Comparison of ENCODE assay signal across 1 cellular context in the genomic region with DNA sequence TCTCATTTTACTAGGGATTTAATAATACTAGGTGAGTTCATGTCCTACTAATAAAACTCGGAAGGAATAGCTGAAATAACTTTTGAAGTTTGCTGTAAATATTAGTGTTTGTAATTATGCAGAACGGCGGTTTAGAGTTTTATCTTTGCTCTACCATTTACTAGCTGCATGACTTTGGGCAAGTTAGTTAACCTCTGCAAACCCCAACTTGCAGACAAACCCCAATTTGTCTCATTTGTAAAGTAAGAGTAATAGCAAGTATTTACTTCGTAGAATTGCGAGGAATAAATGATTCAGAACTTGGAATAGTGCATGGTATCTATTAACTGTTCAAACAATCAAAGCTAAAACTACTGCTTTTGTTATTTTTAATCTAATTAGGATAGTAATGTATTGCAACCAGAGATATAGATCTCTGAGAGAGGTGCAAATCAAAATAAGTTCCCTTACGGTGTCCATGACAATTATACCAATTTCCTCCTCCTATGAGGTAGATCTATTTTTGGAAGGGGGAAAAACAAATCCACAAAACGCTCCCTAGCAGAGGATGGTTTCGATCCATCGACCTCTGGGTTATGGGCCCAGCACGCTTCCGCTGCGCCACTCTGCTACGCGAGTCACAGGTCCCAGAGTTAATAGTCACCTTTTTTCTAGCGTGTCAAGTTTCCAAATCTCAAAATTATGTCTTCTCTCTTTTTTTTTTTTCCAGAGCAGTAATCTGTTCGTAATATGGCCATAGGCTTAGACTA.
TF ChIP-seq lines count a peak whose summit lies in the region.

No MANE protein-coding gene starts in this region.

TF ChIP-seq in HepG2, 621 proteins besides CTCF, POLR2A, EP300 and RAD21 (continued from another document and continues in another):
- TF ChIP-seq, protein P1, sequence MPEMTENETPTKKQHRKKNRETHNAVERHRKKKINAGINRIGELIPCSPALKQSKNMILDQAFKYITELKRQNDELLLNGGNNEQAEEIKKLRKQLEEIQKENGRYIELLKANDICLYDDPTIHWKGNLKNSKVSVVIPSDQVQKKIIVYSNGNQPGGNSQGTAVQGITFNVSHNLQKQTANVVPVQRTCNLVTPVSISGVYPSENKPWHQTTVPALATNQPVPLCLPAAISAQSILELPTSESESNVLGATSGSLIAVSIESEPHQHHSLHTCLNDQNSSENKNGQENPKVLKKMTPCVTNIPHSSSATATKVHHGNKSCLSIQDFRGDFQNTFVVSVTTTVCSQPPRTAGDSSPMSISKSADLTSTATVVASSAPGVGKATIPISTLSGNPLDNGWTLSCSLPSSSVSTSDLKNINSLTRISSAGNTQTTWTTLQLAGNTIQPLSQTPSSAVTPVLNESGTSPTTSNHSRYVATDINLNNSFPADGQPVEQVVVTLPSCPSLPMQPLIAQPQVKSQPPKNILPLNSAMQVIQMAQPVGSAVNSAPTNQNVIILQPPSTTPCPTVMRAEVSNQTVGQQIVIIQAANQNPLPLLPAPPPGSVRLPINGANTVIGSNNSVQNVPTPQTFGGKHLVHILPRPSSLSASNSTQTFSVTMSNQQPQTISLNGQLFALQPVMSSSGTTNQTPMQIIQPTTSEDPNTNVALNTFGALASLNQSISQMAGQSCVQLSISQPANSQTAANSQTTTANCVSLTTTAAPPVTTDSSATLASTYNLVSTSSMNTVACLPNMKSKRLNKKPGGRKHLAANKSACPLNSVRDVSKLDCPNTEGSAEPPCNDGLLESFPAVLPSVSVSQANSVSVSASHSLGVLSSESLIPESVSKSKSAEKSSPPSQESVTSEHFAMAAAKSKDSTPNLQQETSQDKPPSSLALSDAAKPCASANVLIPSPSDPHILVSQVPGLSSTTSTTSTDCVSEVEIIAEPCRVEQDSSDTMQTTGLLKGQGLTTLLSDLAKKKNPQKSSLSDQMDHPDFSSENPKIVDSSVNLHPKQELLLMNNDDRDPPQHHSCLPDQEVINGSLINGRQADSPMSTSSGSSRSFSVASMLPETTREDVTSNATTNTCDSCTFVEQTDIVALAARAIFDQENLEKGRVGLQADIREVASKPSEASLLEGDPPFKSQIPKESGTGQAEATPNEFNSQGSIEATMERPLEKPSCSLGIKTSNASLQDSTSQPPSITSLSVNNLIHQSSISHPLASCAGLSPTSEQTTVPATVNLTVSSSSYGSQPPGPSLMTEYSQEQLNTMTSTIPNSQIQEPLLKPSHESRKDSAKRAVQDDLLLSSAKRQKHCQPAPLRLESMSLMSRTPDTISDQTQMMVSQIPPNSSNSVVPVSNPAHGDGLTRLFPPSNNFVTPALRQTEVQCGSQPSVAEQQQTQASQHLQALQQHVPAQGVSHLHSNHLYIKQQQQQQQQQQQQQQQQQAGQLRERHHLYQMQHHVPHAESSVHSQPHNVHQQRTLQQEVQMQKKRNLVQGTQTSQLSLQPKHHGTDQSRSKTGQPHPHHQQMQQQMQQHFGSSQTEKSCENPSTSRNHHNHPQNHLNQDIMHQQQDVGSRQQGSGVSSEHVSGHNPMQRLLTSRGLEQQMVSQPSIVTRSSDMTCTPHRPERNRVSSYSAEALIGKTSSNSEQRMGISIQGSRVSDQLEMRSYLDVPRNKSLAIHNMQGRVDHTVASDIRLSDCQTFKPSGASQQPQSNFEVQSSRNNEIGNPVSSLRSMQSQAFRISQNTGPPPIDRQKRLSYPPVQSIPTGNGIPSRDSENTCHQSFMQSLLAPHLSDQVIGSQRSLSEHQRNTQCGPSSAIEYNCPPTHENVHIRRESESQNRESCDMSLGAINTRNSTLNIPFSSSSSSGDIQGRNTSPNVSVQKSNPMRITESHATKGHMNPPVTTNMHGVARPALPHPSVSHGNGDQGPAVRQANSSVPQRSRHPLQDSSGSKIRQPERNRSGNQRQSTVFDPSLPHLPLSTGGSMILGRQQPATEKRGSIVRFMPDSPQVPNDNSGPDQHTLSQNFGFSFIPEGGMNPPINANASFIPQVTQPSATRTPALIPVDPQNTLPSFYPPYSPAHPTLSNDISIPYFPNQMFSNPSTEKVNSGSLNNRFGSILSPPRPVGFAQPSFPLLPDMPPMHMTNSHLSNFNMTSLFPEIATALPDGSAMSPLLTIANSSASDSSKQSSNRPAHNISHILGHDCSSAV (CRISPR knock-in tag; IDR thresholded peaks at IDR 0.05; ENCODE audit: borderline replicate concordance), result no peak
- TF ChIP-seq AHR (CRISPR knock-in tag; IDR thresholded peaks at IDR 0.05), result peak; percentile 86; the same call in 1 of the 2 replicates
- TF ChIP-seq U2AF1 (optimal IDR thresholded peaks at IDR 0.05; ENCODE audit: low read depth, low read length), result no peak
- 0 out of 2 replicates have a peak, but pooled peaks have one; percentile 19 for TF ChIP-seq ZNF7 (CRISPR knock-in tag; IDR thresholded peaks at IDR 0.05)
- peak; percentile 35; the same call in 1 of the 2 replicates for TF ChIP-seq NR2F6 (IDR thresholded peaks at IDR 0.05)
- peak; percentile 56; the same call in 1 of the 2 replicates for TF ChIP-seq NR2F6 (CRISPR knock-in tag; IDR thresholded peaks at IDR 0.05)
- no peak for TF ChIP-seq TRIM22 (IDR thresholded peaks at IDR 0.05)
- TF ChIP-seq MXI1 (IDR thresholded peaks at IDR 0.05; ENCODE audit: borderline replicate concordance, low read depth, low read length), result peak; percentile 43; the same call in 1 of the 3 replicates
- no peak for TF ChIP-seq BHLHE40 (IDR thresholded peaks at IDR 0.05; ENCODE audit: low read length)
- peak; percentile 75 for TF ChIP-seq MED1 (CRISPR knock-in tag; IDR thresholded peaks at IDR 0.05)
- TF ChIP-seq, protein P2, sequence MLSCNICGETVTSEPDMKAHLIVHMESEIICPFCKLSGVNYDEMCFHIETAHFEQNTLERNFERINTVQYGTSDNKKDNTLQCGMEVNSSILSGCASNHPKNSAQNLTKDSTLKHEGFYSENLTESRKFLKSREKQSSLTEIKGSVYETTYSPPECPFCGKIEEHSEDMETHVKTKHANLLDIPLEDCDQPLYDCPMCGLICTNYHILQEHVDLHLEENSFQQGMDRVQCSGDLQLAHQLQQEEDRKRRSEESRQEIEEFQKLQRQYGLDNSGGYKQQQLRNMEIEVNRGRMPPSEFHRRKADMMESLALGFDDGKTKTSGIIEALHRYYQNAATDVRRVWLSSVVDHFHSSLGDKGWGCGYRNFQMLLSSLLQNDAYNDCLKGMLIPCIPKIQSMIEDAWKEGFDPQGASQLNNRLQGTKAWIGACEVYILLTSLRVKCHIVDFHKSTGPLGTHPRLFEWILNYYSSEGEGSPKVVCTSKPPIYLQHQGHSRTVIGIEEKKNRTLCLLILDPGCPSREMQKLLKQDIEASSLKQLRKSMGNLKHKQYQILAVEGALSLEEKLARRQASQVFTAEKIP (CRISPR knock-in tag; IDR thresholded peaks at IDR 0.05; ENCODE audit: borderline replicate concordance), result no peak
- no peak for TF ChIP-seq JUN (CRISPR knock-in tag; IDR thresholded peaks at IDR 0.05)
- no peak for TF ChIP-seq ZNF430 (CRISPR knock-in tag; IDR thresholded peaks at IDR 0.05)
- TF ChIP-seq HCFC1 (IDR thresholded peaks at IDR 0.05; ENCODE audit: low read depth, low read length), result no peak
- no peak for TF ChIP-seq MBD4 (IDR thresholded peaks at IDR 0.05; ENCODE audit: borderline replicate concordance, low read length)
- TF ChIP-seq SIX4 (CRISPR knock-in tag; IDR thresholded peaks at IDR 0.05), result peak; percentile 82
- TF ChIP-seq RFXAP (CRISPR knock-in tag; IDR thresholded peaks at IDR 0.05; ENCODE audit: borderline replicate concordance), result peak; percentile 68; the same call in 1 of the 2 replicates
- no peak for TF ChIP-seq ZNF883 (CRISPR knock-in tag; IDR thresholded peaks at IDR 0.05; ENCODE audit: not compliant biosample characterization)
- peak; percentile 70; the same call in 1 of the 2 replicates for TF ChIP-seq KDM1A (CRISPR knock-in tag; IDR thresholded peaks at IDR 0.05)
- TF ChIP-seq HIVEP1 (CRISPR knock-in tag; IDR thresholded peaks at IDR 0.05), result no peak
- no peak for TF ChIP-seq RBM39 (IDR thresholded peaks at IDR 0.05; ENCODE audit: low read depth, low read length, poor library complexity, severe bottlenecking)
- peak; percentile 71; the same call in 1 of the 2 replicates for TF ChIP-seq ZNF614 (CRISPR knock-in tag; IDR thresholded peaks at IDR 0.05; ENCODE audit: borderline replicate concordance)
- no peak for TF ChIP-seq GLMP (CRISPR knock-in tag; IDR thresholded peaks at IDR 0.05; ENCODE audit: borderline replicate concordance)
- 0 out of 2 replicates have a peak, but pooled peaks have one; percentile 38 for TF ChIP-seq ZNF816 (CRISPR knock-in tag; IDR thresholded peaks at IDR 0.05; ENCODE audit: borderline replicate concordance)
- no peak for TF ChIP-seq SP2 (CRISPR knock-in tag; IDR thresholded peaks at IDR 0.05)
- no peak; the same call in 1 of the 2 replicates for TF ChIP-seq SALL2 (CRISPR knock-in tag; IDR thresholded peaks at IDR 0.05)
- no peak for TF ChIP-seq ATF7-NPFF (CRISPR knock-in tag; IDR thresholded peaks at IDR 0.05; ENCODE audit: low read depth)
- no peak for TF ChIP-seq ISX (CRISPR knock-in tag; conservative IDR thresholded peaks at IDR 0.05)
- no peak for TF ChIP-seq ZNF280B (CRISPR knock-in tag; IDR thresholded peaks at IDR 0.05; ENCODE audit: borderline replicate concordance)
- TF ChIP-seq ZNF207 (IDR thresholded peaks at IDR 0.05; ENCODE audit: borderline replicate concordance), result no peak
- TF ChIP-seq ELF1 (CRISPR knock-in tag; IDR thresholded peaks at IDR 0.05), result peak; percentile 79
- TF ChIP-seq ZNF670 (CRISPR knock-in tag; IDR thresholded peaks at IDR 0.05; ENCODE audit: borderline replicate concordance), result no peak
- TF ChIP-seq ZBTB4 (CRISPR knock-in tag; IDR thresholded peaks at IDR 0.05; ENCODE audit: borderline replicate concordance), result no peak
- TF ChIP-seq NBN (conservative IDR thresholded peaks at IDR 0.05), result no peak
- TF ChIP-seq MLX (CRISPR knock-in tag; IDR thresholded peaks at IDR 0.05), result peak; percentile 33; the same call in 1 of the 2 replicates
- TF ChIP-seq MIER3 (CRISPR knock-in tag; IDR thresholded peaks at IDR 0.05; ENCODE audit: borderline replicate concordance), result peak; percentile 89; the same call in 1 of the 2 replicates
